ENCODE assay signal across 25 cellular contexts in genomic region chr7:140004672-140005071, GRCh38.
"Had no signal": no experiment of that assay in that cellular context is flagged by ENCODE, and none has a peak within 500 bp of the region (broad histone marks: within the 10 kb centered on the region; RNA-seq: fewer than 3 reads in every experiment).

No MANE protein-coding gene starts in this region.

- H3K9me3 Mint-ChIP-seq: activated CD4-positive, alpha-beta memory T cell treated with anti-CD3 and anti-CD28 coated beads for 36 hours; activated CD4-positive, alpha-beta T cell treated with anti-CD3 and anti-CD28 coated beads, Interleukin-2, amount 10 ng/mL, durations not matched to agents 24 days and 14 days; activated naive CD8-positive, alpha-beta T cell treated with anti-CD3 and anti-CD28 coated beads, Interleukin-2, amount 50 U/mL, for 24 hours; activated T-helper 1 cell treated with anti-CD3 and anti-CD28 coated beads, Interleukin-12 subunit alpha, Interleukin-12 subunit beta, Interleukin-2, Interleukin-4 antibody, amounts not matched to agents 30 ng/mL and 10 ng/mL and 1 ng/mL, durations not matched to agents 14 hours and 24 hours and 36 hours; dendritic cell treated with granulocyte-macrophage colony-stimulating factor and Interleukin-4, amounts not matched to agents 40 ng/mL and 50 ng/mL, for 4 days; endodermal cell; nephron progenitor cell had no signal

- H3K36me3 ChIP-seq: breast epithelium, esophagus muscularis mucosa, heart left ventricle, right atrium auricular region, tibial nerve had no signal

- H3K9me3 ChIP-seq: breast epithelium, esophagus muscularis mucosa, heart left ventricle, left lung, right atrium auricular region, tibial nerve had no signal

- H3K36me3 Mint-ChIP-seq: activated CD4-positive, alpha-beta memory T cell treated with anti-CD3 and anti-CD28 coated beads for 36 hours had no signal

- H3K27ac Mint-ChIP-seq: activated CD4-positive, alpha-beta memory T cell treated with anti-CD3 and anti-CD28 coated beads for 36 hours; activated CD4-positive, alpha-beta T cell treated with anti-CD3 and anti-CD28 coated beads, Interleukin-2, amount 10 ng/mL, durations not matched to agents 24 days and 14 days; activated naive CD8-positive, alpha-beta T cell treated with anti-CD3 and anti-CD28 coated beads, Interleukin-2, amount 50 U/mL, for 24 hours; activated T-helper 1 cell treated with anti-CD3 and anti-CD28 coated beads, Interleukin-12 subunit alpha, Interleukin-12 subunit beta, Interleukin-2, Interleukin-4 antibody, amounts not matched to agents 30 ng/mL and 10 ng/mL and 1 ng/mL, durations not matched to agents 14 hours and 24 hours and 36 hours; dendritic cell treated with granulocyte-macrophage colony-stimulating factor and Interleukin-4, amounts not matched to agents 40 ng/mL and 50 ng/mL, for 4 days; endodermal cell; nephron progenitor cell had no signal

- H3K4me3 ChIP-seq: breast epithelium, esophagus muscularis mucosa, heart left ventricle, left lung, lung, right atrium auricular region, tibial nerve had no signal

- H3K4me1 Mint-ChIP-seq: activated naive CD8-positive, alpha-beta T cell treated with anti-CD3 and anti-CD28 coated beads, Interleukin-2, amount 50 U/mL, for 24 hours had no signal

- H3K4me3 Mint-ChIP-seq: activated CD4-positive, alpha-beta memory T cell treated with anti-CD3 and anti-CD28 coated beads for 36 hours; activated CD4-positive, alpha-beta T cell treated with anti-CD3 and anti-CD28 coated beads, Interleukin-2, amount 10 ng/mL, durations not matched to agents 24 days and 14 days; activated naive CD8-positive, alpha-beta T cell treated with anti-CD3 and anti-CD28 coated beads, Interleukin-2, amount 50 U/mL, for 24 hours; activated T-helper 1 cell treated with anti-CD3 and anti-CD28 coated beads, Interleukin-12 subunit alpha, Interleukin-12 subunit beta, Interleukin-2, Interleukin-4 antibody, amounts not matched to agents 30 ng/mL and 10 ng/mL and 1 ng/mL, durations not matched to agents 14 hours and 24 hours and 36 hours; dendritic cell treated with granulocyte-macrophage colony-stimulating factor and Interleukin-4, amounts not matched to agents 40 ng/mL and 50 ng/mL, for 4 days; endodermal cell; nephron progenitor cell had no signal

- H3K27ac ChIP-seq: breast epithelium, esophagus muscularis mucosa, foreskin keratinocyte, heart left ventricle, left lung, parathyroid adenoma, right atrium auricular region, tibial nerve had no signal

- DNase-seq: activated CD4-positive, CD25-positive, alpha-beta regulatory T cell treated with anti-CD3 and anti-CD28 coated beads, Interleukin-2, amount 50 U/mL, for 72 hours; activated CD8-positive, alpha-beta memory T cell treated with anti-CD3 and anti-CD28 coated beads, Interleukin-2, amount 50 U/mL, for 4 hours; activated gamma-delta T cell treated with Interleukin-2 at 50 U/mL for 16 hours; activated naive CD4-positive, alpha-beta T cell treated with anti-CD3 and anti-CD28 coated beads, Interleukin-2, amount 50 U/mL, for 16 hours; activated T-cell treated with anti-CD3 and anti-CD28 coated beads, Interleukin-2, amount 50 U/mL, for 1 hour; central memory CD4-positive, alpha-beta T cell; foreskin keratinocyte; heart left ventricle; kidney glomerular epithelial cell; left lung; stimulated activated naive CD4-positive, alpha-beta T cell treated with Interleukin-2 at 50 U/mL for 16 hours; T-helper 9 cell had no signal

- H3K27me3 Mint-ChIP-seq: activated CD4-positive, alpha-beta memory T cell treated with anti-CD3 and anti-CD28 coated beads for 36 hours; activated naive CD8-positive, alpha-beta T cell treated with anti-CD3 and anti-CD28 coated beads, Interleukin-2, amount 50 U/mL, for 24 hours; dendritic cell treated with granulocyte-macrophage colony-stimulating factor and Interleukin-4, amounts not matched to agents 40 ng/mL and 50 ng/mL, for 4 days had no signal

- H3K4me1 ChIP-seq: breast epithelium, esophagus muscularis mucosa, foreskin keratinocyte, heart left ventricle, left lung, parathyroid adenoma, right atrium auricular region, tibial nerve had no signal

- H3K27me3 ChIP-seq: breast epithelium, esophagus muscularis mucosa, heart left ventricle, left lung, right atrium auricular region, tibial nerve had no signal
